Comparison of ENCODE assay signal across 32 cellular contexts in genomic region chr20:48224531-48224930, GRCh38.
"Had no signal": no experiment of that assay in that cellular context is flagged by ENCODE, and none has a peak within 500 bp of the region (broad histone marks: within the 10 kb centered on the region; RNA-seq: fewer than 3 reads in every experiment).

No MANE protein-coding gene starts in this region.

- H3K9me3 ChIP-seq: esophagus muscularis mucosa, gastroesophageal sphincter, heart right ventricle, lower lobe of right lung, mucosa of descending colon, prostate gland, right atrium auricular region, suprapubic skin, transverse colon, upper lobe of right lung, uterus had no signal

- H3K4me1 Mint-ChIP-seq: memory B cell, neural crest cell had no signal

- H3K9me3 Mint-ChIP-seq: natural killer cell treated with Interleukin-12 subunit alpha and Interleukin-12 subunit beta and Interleukin-15 and Interleukin-18, amount 100 ng/mL, for 72 hours; neural crest cell had no signal

- H3K36me3 Mint-ChIP-seq: mesothelial cell of epicardium; naive B cell; natural killer cell treated with Interleukin-12 subunit alpha and Interleukin-12 subunit beta and Interleukin-15 and Interleukin-18, amount 100 ng/mL, for 72 hours had no signal

- H3K4me3 ChIP-seq: coronary artery, esophagus muscularis mucosa, gastroesophageal sphincter, heart right ventricle, left ventricle myocardium inferior, lower lobe of right lung, mucosa of descending colon, prostate gland, right atrium auricular region, smooth muscle cell, suprapubic skin, transverse colon, upper lobe of right lung, uterus had no signal

- H3K4me2 ChIP-seq: smooth muscle cell had no signal

- H3K36me3 ChIP-seq: esophagus muscularis mucosa, gastroesophageal sphincter, heart right ventricle, left ventricle myocardium inferior, lower lobe of right lung, prostate gland, right atrium auricular region, suprapubic skin, transverse colon, upper lobe of right lung, uterus had no signal

- DNase-seq: dermis blood vessel endothelial cell; effector memory CD4-positive, alpha-beta T cell; heart right ventricle; hippocampal formation; islet precursor cell; kidney glomerular epithelial cell; left colon; left ventricle myocardium inferior; lower lobe of right lung; mucosa of descending colon; naive B cell; stimulated activated CD4-positive, alpha-beta T cell treated with anti-CD3 and anti-CD28 coated beads, Interleukin-12 subunit alpha, Interleukin-12 subunit beta, amount 100 ng/mL, for 4 hours; stimulated activated CD4-positive, alpha-beta T cell treated with anti-CD3 and anti-CD28 coated beads, Interleukin-1b, Interleukin-23, amount 100 ng/mL, for 48 hours; stimulated activated CD4-positive, alpha-beta T cell treated with anti-CD3 and anti-CD28 coated beads, Interleukin-4, amount 100 ng/mL, for 1 hour; stimulated activated CD8-positive, alpha-beta memory T cell treated with anti-CD3 and anti-CD28 coated beads, Interleukin-4, amount 100 ng/mL, for 48 hours; stimulated activated naive CD4-positive, alpha-beta T cell; stimulated activated naive CD8-positive, alpha-beta T cell treated with anti-CD3 and anti-CD28 coated beads, Interleukin-15, amount 100 ng/mL, for 72 hours; transverse colon; upper lobe of right lung; uterus had no signal

- H3K27me3 ChIP-seq: esophagus muscularis mucosa, gastroesophageal sphincter, right atrium auricular region, transverse colon, upper lobe of right lung, uterus had no signal

- H3K4me1 ChIP-seq: esophagus muscularis mucosa, gastroesophageal sphincter, heart right ventricle, left ventricle myocardium inferior, lower lobe of right lung, prostate gland, right atrium auricular region, suprapubic skin, transverse colon, upper lobe of right lung, uterus had no signal

- H3K4me3 Mint-ChIP-seq: memory B cell; mesothelial cell of epicardium; naive B cell; natural killer cell treated with Interleukin-12 subunit alpha and Interleukin-12 subunit beta and Interleukin-15 and Interleukin-18, amount 100 ng/mL, for 72 hours; neural crest cell; stimulated activated naive CD8-positive, alpha-beta T cell treated with anti-CD3 and anti-CD28 coated beads, Interleukin-15, amount 100 ng/mL, for 72 hours had no signal

- H3K27ac ChIP-seq: coronary artery, esophagus muscularis mucosa, gastroesophageal sphincter, heart right ventricle, left ventricle myocardium inferior, lower lobe of right lung, prostate gland, right atrium auricular region, suprapubic skin, transverse colon, upper lobe of right lung, uterus had no signal

- ATAC-seq: gastroesophageal sphincter, heart right ventricle, left colon, mucosa of descending colon, sciatic nerve, upper lobe of right lung had no signal

- H3K27ac Mint-ChIP-seq: memory B cell; mesothelial cell of epicardium; natural killer cell treated with Interleukin-12 subunit alpha and Interleukin-12 subunit beta and Interleukin-15 and Interleukin-18, amount 100 ng/mL, for 72 hours had no signal
